Comparison of ENCODE assay signal across 2 cellular contexts in the genomic region with DNA sequence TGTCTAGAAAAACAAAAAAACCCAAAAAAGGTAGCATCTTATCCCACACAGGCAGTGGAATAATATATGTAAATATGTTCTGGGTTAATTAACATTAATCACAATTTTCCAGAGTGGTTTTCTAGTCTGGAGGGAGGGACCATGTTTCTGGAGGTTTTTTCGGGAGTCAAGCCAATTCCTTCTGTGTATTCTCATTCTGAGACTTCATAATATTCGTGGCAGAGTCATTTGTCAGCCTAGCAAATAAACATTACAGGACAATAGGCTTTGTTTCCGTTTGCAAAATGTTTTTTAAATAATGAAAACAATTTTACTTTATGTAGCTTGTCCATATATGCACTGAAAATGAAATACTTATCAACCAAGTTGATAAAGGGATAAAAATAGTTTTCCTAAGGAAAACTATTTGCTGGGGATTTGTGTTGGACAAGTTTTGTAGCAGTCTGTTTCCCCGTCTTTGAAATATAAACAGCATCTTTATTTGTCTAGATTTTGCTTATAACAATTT.
TF ChIP-seq lines count a peak whose summit lies in the region.

No MANE protein-coding gene starts in this region.

TF ChIP-seq in A549, 52 proteins besides CTCF, POLR2A, EP300 and RAD21:
- TF ChIP-seq, protein P1, sequence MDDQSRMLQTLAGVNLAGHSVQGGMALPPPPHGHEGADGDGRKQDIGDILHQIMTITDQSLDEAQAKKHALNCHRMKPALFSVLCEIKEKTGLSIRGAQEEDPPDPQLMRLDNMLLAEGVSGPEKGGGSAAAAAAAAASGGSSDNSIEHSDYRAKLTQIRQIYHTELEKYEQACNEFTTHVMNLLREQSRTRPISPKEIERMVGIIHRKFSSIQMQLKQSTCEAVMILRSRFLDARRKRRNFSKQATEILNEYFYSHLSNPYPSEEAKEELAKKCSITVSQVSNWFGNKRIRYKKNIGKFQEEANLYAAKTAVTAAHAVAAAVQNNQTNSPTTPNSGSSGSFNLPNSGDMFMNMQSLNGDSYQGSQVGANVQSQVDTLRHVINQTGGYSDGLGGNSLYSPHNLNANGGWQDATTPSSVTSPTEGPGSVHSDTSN (IDR thresholded peaks at IDR 0.05): no peak
- TF ChIP-seq MAZ (IDR thresholded peaks at IDR 0.05; ENCODE audit: borderline replicate concordance, low read depth, low read length) (no peak), CHD2 (IDR thresholded peaks at IDR 0.05; ENCODE audit: low read length, partially characterized antibody) (no peak), CBX8 (IDR thresholded peaks at IDR 0.05) (no peak), RNF2 (IDR thresholded peaks at IDR 0.05; ENCODE audit: borderline replicate concordance, low read depth) (no peak)

TF ChIP-seq in IMR-90, 13 proteins besides CTCF, POLR2A, EP300 and RAD21:
- no peak for TF ChIP-seq MAFK (IDR thresholded peaks at IDR 0.05; ENCODE audit: low read depth, low read length)
- TF ChIP-seq NFE2L2 (IDR thresholded peaks at IDR 0.05; ENCODE audit: low read depth, low read length): no peak
- TF ChIP-seq FOS (IDR thresholded peaks at IDR 0.05; ENCODE audit: low read depth, low read length): no peak
- TF ChIP-seq RCOR1 (IDR thresholded peaks at IDR 0.05; ENCODE audit: insufficient replicate concordance, low read length): no peak
